ENCODE assay signal across 1 cellular context in genomic region chr2:67340118-67341011, GRCh38.
A peak's percentile ranks its signal among the peaks of the same experiment; 100 is the strongest.
TF ChIP-seq lines count a peak whose summit lies in the region.

No MANE protein-coding gene starts in this region.

TF ChIP-seq in H1, 55 proteins besides CTCF, POLR2A, EP300 and RAD21 (continued from another document):
- TF ChIP-seq POU5F1 (IDR thresholded peaks at IDR 0.05; ENCODE audit: low read depth, low read length) (0 out of 2 replicates have a peak, but pooled peaks have one; percentile 1), TAF1 (IDR thresholded peaks at IDR 0.05; ENCODE audit: low read depth, low read length) (no peak), CEBPB (IDR thresholded peaks at IDR 0.05; ENCODE audit: low read depth, low read length) (no peak), POLR2AphosphoS5 (IDR thresholded peaks at IDR 0.05; ENCODE audit: low read depth, low read length) (peak; percentile 97), NANOG (IDR thresholded peaks at IDR 0.05; ENCODE audit: insufficient read depth, low read depth, low read length, poor library complexity, severe bottlenecking) (no peak), BRCA1 (IDR thresholded peaks at IDR 0.05; ENCODE audit: low read depth, low read length) (no peak), SP2 (IDR thresholded peaks at IDR 0.05; ENCODE audit: low read length) (no peak), TAF7 (optimal IDR thresholded peaks at IDR 0.05; ENCODE audit: borderline replicate concordance, low read depth, low read length) (peak; percentile 33), KDM5A (IDR thresholded peaks at IDR 0.05; ENCODE audit: low read length) (no peak), NRF1 (IDR thresholded peaks at IDR 0.05; ENCODE audit: low read depth, low read length) (no peak), CREB1 (IDR thresholded peaks at IDR 0.05) (0 out of 2 replicates have a peak, but pooled peaks have one; percentile 18), ATF2 (IDR thresholded peaks at IDR 0.05; ENCODE audit: low read length) (0 out of 2 replicates have a peak, but pooled peaks have one; percentile 13), SIRT6 (IDR thresholded peaks at IDR 0.05; ENCODE audit: low read length) (no peak), RBBP5 (IDR thresholded peaks at IDR 0.05; ENCODE audit: borderline replicate concordance, low read depth, low read length) (no peak), JUN (IDR thresholded peaks at IDR 0.05; ENCODE audit: low read depth, low read length) (no peak), SAP30 (IDR thresholded peaks at IDR 0.05; ENCODE audit: insufficient read depth, insufficient replicate concordance, low read length) (no peak)
TF ChIP-seq in H1: peak in this region for 6.
